In genomic region chr2:197498937-197499593, GRCh38 we compare ENCODE assay signal across 1 cellular context.
A peak's percentile ranks its signal among the peaks of the same experiment; 100 is the strongest.
TF ChIP-seq lines count a peak whose summit lies in the region.

No MANE protein-coding gene starts in this region.

TF ChIP-seq in GM12878, 131 proteins besides CTCF, POLR2A, EP300 and RAD21 (continued from another document):
- TF ChIP-seq CEBPZ (IDR thresholded peaks at IDR 0.05; ENCODE audit: low read depth, low read length), result no peak
- TF ChIP-seq, protein P1, sequence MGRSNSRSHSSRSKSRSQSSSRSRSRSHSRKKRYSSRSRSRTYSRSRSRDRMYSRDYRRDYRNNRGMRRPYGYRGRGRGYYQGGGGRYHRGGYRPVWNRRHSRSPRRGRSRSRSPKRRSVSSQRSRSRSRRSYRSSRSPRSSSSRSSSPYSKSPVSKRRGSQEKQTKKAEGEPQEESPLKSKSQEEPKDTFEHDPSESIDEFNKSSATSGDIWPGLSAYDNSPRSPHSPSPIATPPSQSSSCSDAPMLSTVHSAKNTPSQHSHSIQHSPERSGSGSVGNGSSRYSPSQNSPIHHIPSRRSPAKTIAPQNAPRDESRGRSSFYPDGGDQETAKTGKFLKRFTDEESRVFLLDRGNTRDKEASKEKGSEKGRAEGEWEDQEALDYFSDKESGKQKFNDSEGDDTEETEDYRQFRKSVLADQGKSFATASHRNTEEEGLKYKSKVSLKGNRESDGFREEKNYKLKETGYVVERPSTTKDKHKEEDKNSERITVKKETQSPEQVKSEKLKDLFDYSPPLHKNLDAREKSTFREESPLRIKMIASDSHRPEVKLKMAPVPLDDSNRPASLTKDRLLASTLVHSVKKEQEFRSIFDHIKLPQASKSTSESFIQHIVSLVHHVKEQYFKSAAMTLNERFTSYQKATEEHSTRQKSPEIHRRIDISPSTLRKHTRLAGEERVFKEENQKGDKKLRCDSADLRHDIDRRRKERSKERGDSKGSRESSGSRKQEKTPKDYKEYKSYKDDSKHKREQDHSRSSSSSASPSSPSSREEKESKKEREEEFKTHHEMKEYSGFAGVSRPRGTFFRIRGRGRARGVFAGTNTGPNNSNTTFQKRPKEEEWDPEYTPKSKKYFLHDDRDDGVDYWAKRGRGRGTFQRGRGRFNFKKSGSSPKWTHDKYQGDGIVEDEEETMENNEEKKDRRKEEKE (IDR thresholded peaks at IDR 0.05), result no peak
- TF ChIP-seq SPI1 (IDR thresholded peaks at IDR 0.05; ENCODE audit: borderline replicate concordance, insufficient read depth, low read depth, low read length), result no peak
- TF ChIP-seq ZNF384 (IDR thresholded peaks at IDR 0.05; ENCODE audit: borderline replicate concordance, low read depth, low read length), result no peak
- no peak for TF ChIP-seq IKZF1 (conservative IDR thresholded peaks at IDR 0.05)
- TF ChIP-seq RAD51 (IDR thresholded peaks at IDR 0.05), result no peak
- no peak for TF ChIP-seq LARP7 (IDR thresholded peaks at IDR 0.05)
- TF ChIP-seq, protein P2, sequence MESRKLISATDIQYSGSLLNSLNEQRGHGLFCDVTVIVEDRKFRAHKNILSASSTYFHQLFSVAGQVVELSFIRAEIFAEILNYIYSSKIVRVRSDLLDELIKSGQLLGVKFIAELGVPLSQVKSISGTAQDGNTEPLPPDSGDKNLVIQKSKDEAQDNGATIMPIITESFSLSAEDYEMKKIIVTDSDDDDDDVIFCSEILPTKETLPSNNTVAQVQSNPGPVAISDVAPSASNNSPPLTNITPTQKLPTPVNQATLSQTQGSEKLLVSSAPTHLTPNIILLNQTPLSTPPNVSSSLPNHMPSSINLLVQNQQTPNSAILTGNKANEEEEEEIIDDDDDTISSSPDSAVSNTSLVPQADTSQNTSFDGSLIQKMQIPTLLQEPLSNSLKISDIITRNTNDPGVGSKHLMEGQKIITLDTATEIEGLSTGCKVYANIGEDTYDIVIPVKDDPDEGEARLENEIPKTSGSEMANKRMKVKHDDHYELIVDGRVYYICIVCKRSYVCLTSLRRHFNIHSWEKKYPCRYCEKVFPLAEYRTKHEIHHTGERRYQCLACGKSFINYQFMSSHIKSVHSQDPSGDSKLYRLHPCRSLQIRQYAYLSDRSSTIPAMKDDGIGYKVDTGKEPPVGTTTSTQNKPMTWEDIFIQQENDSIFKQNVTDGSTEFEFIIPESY (IDR thresholded peaks at IDR 0.05), result no peak
- no peak for TF ChIP-seq ZBED1 (IDR thresholded peaks at IDR 0.05; ENCODE audit: borderline replicate concordance)
- peak; percentile 30; the same call in 1 of the 2 replicates for TF ChIP-seq CREB1 (IDR thresholded peaks at IDR 0.05; ENCODE audit: low read depth)
- TF ChIP-seq NR2C2 (IDR thresholded peaks at IDR 0.05; ENCODE audit: borderline replicate concordance, control insufficient read depth, insufficient read length, low read depth), result no peak
- no peak for TF ChIP-seq TARDBP (IDR thresholded peaks at IDR 0.05; ENCODE audit: borderline replicate concordance)
- TF ChIP-seq, protein P3, sequence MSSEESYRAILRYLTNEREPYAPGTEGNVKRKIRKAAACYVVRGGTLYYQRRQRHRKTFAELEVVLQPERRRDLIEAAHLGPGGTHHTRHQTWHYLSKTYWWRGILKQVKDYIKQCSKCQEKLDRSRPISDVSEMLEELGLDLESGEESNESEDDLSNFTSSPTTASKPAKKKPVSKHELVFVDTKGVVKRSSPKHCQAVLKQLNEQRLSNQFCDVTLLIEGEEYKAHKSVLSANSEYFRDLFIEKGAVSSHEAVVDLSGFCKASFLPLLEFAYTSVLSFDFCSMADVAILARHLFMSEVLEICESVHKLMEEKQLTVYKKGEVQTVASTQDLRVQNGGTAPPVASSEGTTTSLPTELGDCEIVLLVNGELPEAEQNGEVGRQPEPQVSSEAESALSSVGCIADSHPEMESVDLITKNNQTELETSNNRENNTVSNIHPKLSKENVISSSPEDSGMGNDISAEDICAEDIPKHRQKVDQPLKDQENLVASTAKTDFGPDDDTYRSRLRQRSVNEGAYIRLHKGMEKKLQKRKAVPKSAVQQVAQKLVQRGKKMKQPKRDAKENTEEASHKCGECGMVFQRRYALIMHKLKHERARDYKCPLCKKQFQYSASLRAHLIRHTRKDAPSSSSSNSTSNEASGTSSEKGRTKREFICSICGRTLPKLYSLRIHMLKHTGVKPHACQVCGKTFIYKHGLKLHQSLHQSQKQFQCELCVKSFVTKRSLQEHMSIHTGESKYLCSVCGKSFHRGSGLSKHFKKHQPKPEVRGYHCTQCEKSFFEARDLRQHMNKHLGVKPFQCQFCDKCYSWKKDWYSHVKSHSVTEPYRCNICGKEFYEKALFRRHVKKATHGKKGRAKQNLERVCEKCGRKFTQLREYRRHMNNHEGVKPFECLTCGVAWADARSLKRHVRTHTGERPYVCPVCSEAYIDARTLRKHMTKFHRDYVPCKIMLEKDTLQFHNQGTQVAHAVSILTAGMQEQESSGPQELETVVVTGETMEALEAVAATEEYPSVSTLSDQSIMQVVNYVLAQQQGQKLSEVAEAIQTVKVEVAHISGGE (CRISPR knock-in tag; IDR thresholded peaks at IDR 0.05), result no peak
- no peak for TF ChIP-seq ZZZ3 (IDR thresholded peaks at IDR 0.05; ENCODE audit: control insufficient read depth, insufficient read length, low read depth)
- TF ChIP-seq PAX5 (IDR thresholded peaks at IDR 0.05; ENCODE audit: borderline replicate concordance, low read depth, low read length), result no peak
- no peak for TF ChIP-seq KLF5 (IDR thresholded peaks at IDR 0.05; ENCODE audit: partially characterized antibody)
- TF ChIP-seq DPF2 (IDR thresholded peaks at IDR 0.05), result no peak
- TF ChIP-seq MTA3 (IDR thresholded peaks at IDR 0.05; ENCODE audit: borderline replicate concordance, low read length), result no peak
- no peak for TF ChIP-seq FOXK2 (IDR thresholded peaks at IDR 0.05)
- TF ChIP-seq CHD2 (IDR thresholded peaks at IDR 0.05; ENCODE audit: borderline replicate concordance, low read depth, low read length), result no peak
- TF ChIP-seq E2F4 (IDR thresholded peaks at IDR 0.05; ENCODE audit: low read depth, low read length), result no peak
- TF ChIP-seq SIN3A (IDR thresholded peaks at IDR 0.05; ENCODE audit: low read depth, low read length), result peak; percentile 78
- TF ChIP-seq ASH2L (IDR thresholded peaks at IDR 0.05; ENCODE audit: borderline replicate concordance, low read depth), result no peak
- TF ChIP-seq STAT1 (conservative IDR thresholded peaks at IDR 0.05), result no peak
- peak; percentile 48 for TF ChIP-seq ATF7 (IDR thresholded peaks at IDR 0.05; ENCODE audit: low read depth)
- TF ChIP-seq, protein P4, sequence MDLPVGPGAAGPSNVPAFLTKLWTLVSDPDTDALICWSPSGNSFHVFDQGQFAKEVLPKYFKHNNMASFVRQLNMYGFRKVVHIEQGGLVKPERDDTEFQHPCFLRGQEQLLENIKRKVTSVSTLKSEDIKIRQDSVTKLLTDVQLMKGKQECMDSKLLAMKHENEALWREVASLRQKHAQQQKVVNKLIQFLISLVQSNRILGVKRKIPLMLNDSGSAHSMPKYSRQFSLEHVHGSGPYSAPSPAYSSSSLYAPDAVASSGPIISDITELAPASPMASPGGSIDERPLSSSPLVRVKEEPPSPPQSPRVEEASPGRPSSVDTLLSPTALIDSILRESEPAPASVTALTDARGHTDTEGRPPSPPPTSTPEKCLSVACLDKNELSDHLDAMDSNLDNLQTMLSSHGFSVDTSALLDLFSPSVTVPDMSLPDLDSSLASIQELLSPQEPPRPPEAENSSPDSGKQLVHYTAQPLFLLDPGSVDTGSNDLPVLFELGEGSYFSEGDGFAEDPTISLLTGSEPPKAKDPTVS (IDR thresholded peaks at IDR 0.05; ENCODE audit: low read depth, low read length), result no peak
- TF ChIP-seq, protein P5, sequence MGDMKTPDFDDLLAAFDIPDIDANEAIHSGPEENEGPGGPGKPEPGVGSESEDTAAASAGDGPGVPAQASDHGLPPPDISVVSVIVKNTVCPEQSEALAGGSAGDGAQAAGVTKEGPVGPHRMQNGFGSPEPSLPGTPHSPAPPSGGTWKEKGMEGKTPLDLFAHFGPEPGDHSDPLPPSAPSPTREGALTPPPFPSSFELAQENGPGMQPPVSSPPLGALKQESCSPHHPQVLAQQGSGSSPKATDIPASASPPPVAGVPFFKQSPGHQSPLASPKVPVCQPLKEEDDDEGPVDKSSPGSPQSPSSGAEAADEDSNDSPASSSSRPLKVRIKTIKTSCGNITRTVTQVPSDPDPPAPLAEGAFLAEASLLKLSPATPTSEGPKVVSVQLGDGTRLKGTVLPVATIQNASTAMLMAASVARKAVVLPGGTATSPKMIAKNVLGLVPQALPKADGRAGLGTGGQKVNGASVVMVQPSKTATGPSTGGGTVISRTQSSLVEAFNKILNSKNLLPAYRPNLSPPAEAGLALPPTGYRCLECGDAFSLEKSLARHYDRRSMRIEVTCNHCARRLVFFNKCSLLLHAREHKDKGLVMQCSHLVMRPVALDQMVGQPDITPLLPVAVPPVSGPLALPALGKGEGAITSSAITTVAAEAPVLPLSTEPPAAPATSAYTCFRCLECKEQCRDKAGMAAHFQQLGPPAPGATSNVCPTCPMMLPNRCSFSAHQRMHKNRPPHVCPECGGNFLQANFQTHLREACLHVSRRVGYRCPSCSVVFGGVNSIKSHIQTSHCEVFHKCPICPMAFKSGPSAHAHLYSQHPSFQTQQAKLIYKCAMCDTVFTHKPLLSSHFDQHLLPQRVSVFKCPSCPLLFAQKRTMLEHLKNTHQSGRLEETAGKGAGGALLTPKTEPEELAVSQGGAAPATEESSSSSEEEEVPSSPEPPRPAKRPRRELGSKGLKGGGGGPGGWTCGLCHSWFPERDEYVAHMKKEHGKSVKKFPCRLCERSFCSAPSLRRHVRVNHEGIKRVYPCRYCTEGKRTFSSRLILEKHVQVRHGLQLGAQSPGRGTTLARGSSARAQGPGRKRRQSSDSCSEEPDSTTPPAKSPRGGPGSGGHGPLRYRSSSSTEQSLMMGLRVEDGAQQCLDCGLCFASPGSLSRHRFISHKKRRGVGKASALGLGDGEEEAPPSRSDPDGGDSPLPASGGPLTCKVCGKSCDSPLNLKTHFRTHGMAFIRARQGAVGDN (IDR thresholded peaks at IDR 0.05), result no peak
- TF ChIP-seq SRF (IDR thresholded peaks at IDR 0.05; ENCODE audit: low read depth in 2 of 2, low read length in 2 of 2), result no peak
- TF ChIP-seq USF2 (IDR thresholded peaks at IDR 0.05; ENCODE audit: borderline replicate concordance, low read depth, low read length), result no peak
- no peak for TF ChIP-seq CBX3 (IDR thresholded peaks at IDR 0.05; ENCODE audit: borderline replicate concordance, low read depth)
- no peak for TF ChIP-seq TAF1 (IDR thresholded peaks at IDR 0.05; ENCODE audit: borderline replicate concordance, low read depth, low read length)
- TF ChIP-seq TCF12 (IDR thresholded peaks at IDR 0.05; ENCODE audit: low read depth, low read length), result no peak
- peak; percentile 21 to 22; a peak in 2 of 4 replicates for TF ChIP-seq BHLHE40 (IDR thresholded peaks at IDR 0.05; ENCODE audit: borderline replicate concordance in 1 of 2, low read depth in 2 of 2, low read length in 1 of 2)
